16 cellular contexts compared by ENCODE assay signal in the genomic region with DNA sequence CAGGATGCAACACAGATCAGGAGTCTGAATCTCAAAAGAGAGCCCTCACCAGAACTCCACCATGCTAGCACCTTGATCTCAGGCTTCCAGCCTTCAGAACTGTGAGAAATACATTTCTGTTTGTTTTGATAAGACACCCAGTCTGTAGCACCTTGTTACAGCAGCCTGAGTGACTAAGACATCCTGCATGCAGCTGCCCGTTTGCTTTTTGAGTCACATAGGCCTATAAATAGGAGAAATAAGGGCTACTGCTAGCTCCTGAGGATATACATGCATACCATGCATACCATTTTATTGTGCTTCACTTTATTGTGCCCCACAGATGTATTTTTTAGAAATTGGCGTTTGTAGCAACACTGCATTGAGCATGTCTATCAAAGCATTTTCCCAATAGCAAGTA.
A peak's percentile ranks its signal among the peaks of the same experiment; 100 is the strongest.
DNase-seq lines count a peak whose midpoint lies in the region; ATAC-seq, FAIRE-seq and TF ChIP-seq lines count a peak whose summit lies in the region.
"Had no signal": no experiment of that assay in that cellular context is flagged by ENCODE, and none has a peak within 500 bp of the region (broad histone marks: within the 10 kb centered on the region; RNA-seq: fewer than 3 reads in every experiment).

No MANE protein-coding gene starts in this region.

- TF ChIP-seq CTCF in AG09309 (IDR thresholded peaks at IDR 0.05; ENCODE audit: control insufficient read depth, insufficient read depth, low read depth, low read length, missing control alignments) (no peak), A673 (conservative IDR thresholded peaks at IDR 0.05; ENCODE audit: low read depth, low read length) (no peak)

- no peak for ATAC-seq in HG02840 (IDR thresholded peaks at IDR 0.05; ENCODE audit: low FRiP score, unreplicated experiment)
- ATAC-seq: heart right ventricle, right cardiac atrium had no signal

- no peaks in the 10 kb centered on the region for H3K4me1 ChIP-seq in A673 (ENCODE audit: insufficient read depth, low read length, poor library complexity, severe bottlenecking)
- H3K4me1 ChIP-seq: heart right ventricle had no signal

- H3K9me3 ChIP-seq in A673 (ENCODE audit: low read depth, low read length, poor library complexity, severe bottlenecking): no peaks in the 10 kb centered on the region

- intact Hi-C loops in A673 (cut with micrococcal nuclease; ENCODE audit: unreplicated experiment): no loop called here

- peak; percentile 73 for DNase-seq in AG09309 (ENCODE audit: low read depth)
- DNase-seq in HTR-8/SVneo (ENCODE audit: insufficient read length, low spot score): no peak
- DNase-seq in astrocyte of the hippocampus (ENCODE audit: low read depth, low spot score): peak; percentile 82
- peak; percentile 83 for DNase-seq in islet precursor cell
- no peak for DNase-seq in AG08396 (ENCODE audit: low spot score)
- DNase-seq in cerebellar nuclear complex (lab: John Stamatoyannopoulos, UW): no peak
- no peak for DNase-seq in A673 (ENCODE audit: low spot score)
- DNase-seq: activated CD4-positive, alpha-beta T cell treated with anti-CD3 and anti-CD28 coated beads, Interleukin-2, amount 10 ng/mL, durations not matched to agents 7 days and 5 days; activated effector memory CD4-positive, alpha-beta T cell treated with anti-CD3 and anti-CD28 coated beads, Interleukin-2, amount 50 U/mL, for 16 hours; C1 segment of cervical spinal cord; heart right ventricle; NCI-H1092; NCI-H69; right cardiac atrium had no signal

- CTCF ChIA-PET in A673 (lab: Charles Lee): no interaction called here

- H3K4me3 ChIP-seq in AG09309 (ENCODE audit: control insufficient read depth, low read depth, low read length) (no peak overlapping the region), A673 (ENCODE audit: low read depth, low read length, poor library complexity, severe bottlenecking) (no peak overlapping the region)
- H3K4me3 ChIP-seq: coronary artery, heart right ventricle had no signal

- no peaks in the 10 kb centered on the region for H3K27me3 ChIP-seq in A673 (replicated peaks; ENCODE audit: insufficient read depth, low read depth, low read length, poor library complexity)
- H3K27me3 ChIP-seq: heart right ventricle had no signal

- no peaks in the 10 kb centered on the region for H3K36me3 ChIP-seq in A673 (ENCODE audit: insufficient read depth, low read length, poor library complexity, severe bottlenecking)
- H3K36me3 ChIP-seq: heart right ventricle had no signal

- H3K27ac ChIP-seq in A673 (ENCODE audit: low read depth, low read length, poor library complexity, severe bottlenecking): no peak overlapping the region
- H3K27ac ChIP-seq: coronary artery, heart right ventricle had no signal

- BruUV-seq in A673 (replicated peaks; lab: Mats Ljungman, UMichigan): no TSS peak

- FAIRE-seq in HTR-8/SVneo (lab: Jason Lieb, UNC): peak; percentile 26

- POLR2A ChIA-PET in A673 (lab: Charles Lee; ENCODE audit: low non-redundant PET): no interaction called here

Comparison
In these comparisons a context has a peak if more than half of its experiments do, and no peak if none do; other contexts are left out.
1. DNase-seq: peak in AG09309 (single experiment), astrocyte of the hippocampus (single experiment) and islet precursor cell (single experiment); none in HTR-8/SVneo (single experiment), AG08396 (single experiment), cerebellar nuclear complex (0 of 2) and A673 (single experiment).